10 cellular contexts compared by ENCODE assay signal in genomic region chr2:102106133-102106556, GRCh38. TPM values are rescaled to one million over a fixed set of nuclear protein-coding genes. Genes with fewer than 3 reads are reported as not detected.
DNase-seq lines count a peak whose midpoint lies in the region; ATAC-seq and TF ChIP-seq lines count a peak whose summit lies in the region.
"Had no signal": no experiment of that assay in that cellular context is flagged by ENCODE, and none has a peak within 500 bp of the region (broad histone marks: within the 10 kb centered on the region; RNA-seq: fewer than 3 reads in every experiment).

No MANE protein-coding gene starts in this region.

- WGBS in urinary bladder = 33% methylated on average over 5 of the region's 5 CpGs

- H3K36me3 Mint-ChIP-seq in activated naive CD4-positive, alpha-beta T cell treated with anti-CD3 and anti-CD28 coated beads for 36 hours (ENCODE audit: low read depth) = no peaks in the 10 kb centered on the region
- no peaks in the 10 kb centered on the region for H3K36me3 Mint-ChIP-seq in chondrocyte (ENCODE audit: low read depth)

- H3K27me3 Mint-ChIP-seq in activated naive CD4-positive, alpha-beta T cell treated with anti-CD3 and anti-CD28 coated beads for 36 hours (ENCODE audit: low read depth) = peaks cover 2% of the 10 kb centered on the region
- H3K27me3 Mint-ChIP-seq in chondrocyte (ENCODE audit: low read depth) = no peaks in the 10 kb centered on the region

- CTCF ChIA-PET in activated naive CD4-positive, alpha-beta T cell treated with anti-CD3 and anti-CD28 coated beads for 36 hours (lab: Charles Lee) = interaction anchor here (0.7 to 1.4 kb wide), 6 partner anchors 23 to 99 kb away, joined by 3 to 5 read pairs (median 3); no protein-coding TSS in a partner anchor

- no peak for DNase-seq in activated naive CD4-positive, alpha-beta T cell treated with anti-CD3 and anti-CD28 coated beads for 36 hours
- DNase-seq in activated naive CD4-positive, alpha-beta T cell treated with Interleukin-2 at 50 U/mL for 16 hours = no peak
- no peak for DNase-seq in chondrocyte (ENCODE audit: low spot score)
- no peak for DNase-seq in left lung
- no peak for DNase-seq in putamen (ENCODE audit: low spot score)
- DNase-seq: glutamatergic neuron, NCI-H69 had no signal

- no peak for TF ChIP-seq CTCF in chondrocyte (IDR thresholded peaks at IDR 0.05)
- TF ChIP-seq CTCF in left lung (IDR thresholded peaks at IDR 0.05) = no peak

- H3K9me3 Mint-ChIP-seq in activated naive CD4-positive, alpha-beta T cell treated with anti-CD3 and anti-CD28 coated beads for 36 hours = peaks cover 6% of the 10 kb centered on the region
- H3K9me3 Mint-ChIP-seq in chondrocyte (ENCODE audit: low read depth) = no peaks in the 10 kb centered on the region

- ATAC-seq in left lung = peak; percentile 46
- no peak for ATAC-seq in HG03159 (IDR thresholded peaks at IDR 0.05; ENCODE audit: unreplicated experiment)
- no peak for ATAC-seq in HG03571 (IDR thresholded peaks at IDR 0.05; ENCODE audit: unreplicated experiment)

- intact Hi-C loops in activated naive CD4-positive, alpha-beta T cell treated with anti-CD3 and anti-CD28 coated beads for 36 hours (cut with micrococcal nuclease) = no loop called here
- intact Hi-C loops in left lung (cut with DNase I) = no loop called here

- H3K4me3 Mint-ChIP-seq in activated naive CD4-positive, alpha-beta T cell treated with anti-CD3 and anti-CD28 coated beads for 36 hours = peak overlapping the region; percentile 32
- H3K4me3 Mint-ChIP-seq in chondrocyte (ENCODE audit: unreplicated experiment) = peak overlapping the region; percentile 8

- H3K36me3 ChIP-seq in left lung (peaks cover 0 to 34% of the 10 kb centered on the region in 2 donors), urinary bladder (ENCODE audit: insufficient read depth) (no peaks in the 10 kb centered on the region)

- H3K4me3 ChIP-seq in left lung = peak overlapping the region in 1 of 2 donors; percentile 44
- peak overlapping the region; percentile 5 for H3K4me3 ChIP-seq in urinary bladder (ENCODE audit: low read depth, low read length)

- H3K27ac ChIP-seq in left lung = peak overlapping the region; percentile 75 to 87
- H3K27ac ChIP-seq in urinary bladder (ENCODE audit: low read depth) = no peak overlapping the region

- H3K4me1 Mint-ChIP-seq in activated naive CD4-positive, alpha-beta T cell treated with anti-CD3 and anti-CD28 coated beads for 36 hours (ENCODE audit: low read depth) = peaks cover 34% of the 10 kb centered on the region
- H3K4me1 Mint-ChIP-seq in chondrocyte (ENCODE audit: low read depth) = peaks cover 41% of the 10 kb centered on the region

- H3K27me3 ChIP-seq in left lung = no peaks in the 10 kb centered on the region

- H3K9me3 ChIP-seq in left lung = peaks cover 0 to 3% of the 10 kb centered on the region in 2 donors

- H3K4me1 ChIP-seq in left lung (peaks cover 22 to 39% of the 10 kb centered on the region in 2 donors), urinary bladder (ENCODE audit: insufficient read depth) (no peaks in the 10 kb centered on the region)

- H3K27ac Mint-ChIP-seq in activated naive CD4-positive, alpha-beta T cell treated with anti-CD3 and anti-CD28 coated beads for 36 hours = peak overlapping the region; percentile 34
- peak overlapping the region; percentile 47 for H3K27ac Mint-ChIP-seq in chondrocyte (ENCODE audit: unreplicated experiment)

RNA-seq across cellular contexts. Expression of gene IL1R1, which starts 36.4 kb away (rescaled TPM):
- 1 to 10 TPM; 5.7 to 6.7 TPM for total RNA-seq in activated naive CD4-positive, alpha-beta T cell treated with anti-CD3 and anti-CD28 coated beads for 36 hours
- total RNA-seq in chondrocyte = 22.0 to 53.7 TPM (median 22.9 TPM) in 3 replicates
- total RNA-seq in left lung = 100 to 1,000 TPM; 142 to 224 TPM
- total RNA-seq in urinary bladder = 34.9 TPM
- polyA plus RNA-seq in urinary bladder = 72.7 TPM
